In genomic region chr1:23020731-23021130, GRCh38 we compare ENCODE assay signal across 1 cellular context.
TF ChIP-seq lines count a peak whose summit lies in the region.

No MANE protein-coding gene starts in this region.

TF ChIP-seq in HEK293, 187 proteins besides CTCF, POLR2A, EP300 and RAD21:
- no peak for TF ChIP-seq PRDM2 (tag by site-specific recombination; IDR thresholded peaks at IDR 0.05; ENCODE audit: borderline replicate concordance)
- peak; percentile 60 for TF ChIP-seq ZBTB8A (tag by site-specific recombination; IDR thresholded peaks at IDR 0.05)
TF ChIP-seq in HEK293: peak in this region for 1.
